Comparison of ENCODE assay signal across 14 cellular contexts in the genomic region with DNA sequence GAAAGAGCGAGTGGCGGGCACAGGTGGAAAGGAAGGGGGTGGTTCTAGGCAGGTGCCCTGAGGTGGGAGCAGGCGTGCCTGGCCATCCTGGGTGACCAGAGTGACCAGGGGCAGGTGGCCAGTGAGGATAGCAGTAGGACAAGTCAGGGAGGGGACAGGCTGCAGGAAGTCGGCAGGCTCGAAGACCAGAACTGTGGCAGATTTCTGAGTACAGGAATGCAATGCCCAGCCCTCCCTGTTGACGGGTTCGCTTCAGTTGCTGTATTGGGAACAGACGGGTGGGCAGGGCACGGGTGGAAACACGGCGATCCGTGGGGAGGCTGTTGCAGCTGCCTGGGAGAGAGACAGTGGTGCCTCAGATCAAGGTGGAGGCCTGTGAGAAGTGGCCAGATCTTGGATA. TPM values are rescaled to one million over a fixed set of nuclear protein-coding genes. Genes with fewer than 3 reads are reported as not detected.
DNase-seq lines count a peak whose midpoint lies in the region; ATAC-seq and TF ChIP-seq lines count a peak whose summit lies in the region.
"Had no signal": no experiment of that assay in that cellular context is flagged by ENCODE, and none has a peak within 500 bp of the region (broad histone marks: within the 10 kb centered on the region; RNA-seq: fewer than 3 reads in every experiment).

No MANE protein-coding gene starts in this region.

- peak; percentile 58 for DNase-seq in Right ventricle myocardium inferior (ENCODE audit: missing footprints)
- no peak for DNase-seq in left ventricle myocardium superior
- DNase-seq in T-helper 17 cell = no peak
- DNase-seq in endothelial cell (ENCODE audit: low spot score) = no peak
- no peak for DNase-seq in stimulated activated naive CD8-positive, alpha-beta T cell treated with anti-CD3 and anti-CD28 coated beads, Interleukin-15, amount 100 ng/mL, for 72 hours
- DNase-seq in hypothalamus (lab: John Stamatoyannopoulos, UW) = no peak
- DNase-seq in LoVo (ENCODE audit: low spot score) = no peak
- DNase-seq: RPMI8226 had no signal

- H3K9me3 Mint-ChIP-seq in endothelial cell (ENCODE audit: unreplicated experiment) = no peaks in the 10 kb centered on the region
- H3K9me3 Mint-ChIP-seq in stimulated activated naive CD8-positive, alpha-beta T cell treated with anti-CD3 and anti-CD28 coated beads, Interleukin-15, amount 100 ng/mL, for 72 hours = no peaks in the 10 kb centered on the region

- H3K9me3 ChIP-seq in T-helper 17 cell (ENCODE audit: control insufficient read depth, low read length, poor library complexity, severe bottlenecking) = no peaks in the 10 kb centered on the region
- H3K9me3 ChIP-seq: BE2C, neutrophil had no signal

- TF ChIP-seq CTCF in endothelial cell (IDR thresholded peaks at IDR 0.05; ENCODE audit: unreplicated experiment) = no peak

- H3K27me3 Mint-ChIP-seq in T-helper 17 cell (no peaks in the 10 kb centered on the region), endothelial cell (ENCODE audit: unreplicated experiment) (peaks cover 27% of the 10 kb centered on the region)
- no peaks in the 10 kb centered on the region for H3K27me3 Mint-ChIP-seq in stimulated activated naive CD8-positive, alpha-beta T cell treated with anti-CD3 and anti-CD28 coated beads, Interleukin-15, amount 100 ng/mL, for 72 hours

- H3K36me3 Mint-ChIP-seq in T-helper 17 cell (ENCODE audit: low read depth) = peaks cover 2% of the 10 kb centered on the region
- H3K36me3 Mint-ChIP-seq in endothelial cell (ENCODE audit: low read depth, unreplicated experiment) = peaks cover 12% of the 10 kb centered on the region

- peak overlapping the region; percentile 51 for H3K27ac Mint-ChIP-seq in T-helper 17 cell
- H3K27ac Mint-ChIP-seq in endothelial cell (ENCODE audit: unreplicated experiment) = no peak overlapping the region
- H3K27ac Mint-ChIP-seq in stimulated activated naive CD8-positive, alpha-beta T cell treated with anti-CD3 and anti-CD28 coated beads, Interleukin-15, amount 100 ng/mL, for 72 hours = peak overlapping the region; percentile 33 to 64

- peaks cover 22% of the 10 kb centered on the region for H3K4me1 Mint-ChIP-seq in T-helper 17 cell
- H3K4me1 Mint-ChIP-seq in endothelial cell (ENCODE audit: unreplicated experiment) = peaks cover 11% of the 10 kb centered on the region
- peaks cover 44% of the 10 kb centered on the region for H3K4me1 Mint-ChIP-seq in stimulated activated naive CD8-positive, alpha-beta T cell treated with anti-CD3 and anti-CD28 coated beads, Interleukin-15, amount 100 ng/mL, for 72 hours

- H3K4me3 Mint-ChIP-seq in T-helper 17 cell (peak overlapping the region; percentile 77), endothelial cell (ENCODE audit: unreplicated experiment) (peak overlapping the region; percentile 72)
- H3K4me3 Mint-ChIP-seq in stimulated activated naive CD8-positive, alpha-beta T cell treated with anti-CD3 and anti-CD28 coated beads, Interleukin-15, amount 100 ng/mL, for 72 hours = peak overlapping the region; percentile 95 to 96

- intact Hi-C loops in Right ventricle myocardium inferior (cut with DNase I) = no loop called here
- intact Hi-C loops in left ventricle myocardium superior (cut with micrococcal nuclease) = no loop called here

- ATAC-seq in Right ventricle myocardium inferior (no peak), left ventricle myocardium superior (no peak), T-helper 17 cell (no peak), HG02885 (IDR thresholded peaks at IDR 0.05; ENCODE audit: poor library complexity, unreplicated experiment) (no peak)
- no peak for ATAC-seq in stimulated activated naive CD8-positive, alpha-beta T cell treated with anti-CD3 and anti-CD28 coated beads, Interleukin-15, amount 100 ng/mL, for 72 hours

RNA-seq across cellular contexts. Expression of a gene that starts 1.9 kb away (rescaled TPM):
- total RNA-seq in Right ventricle myocardium inferior = 5.7 TPM
- 6.4 TPM for total RNA-seq in left ventricle myocardium superior
- 10 to 100 TPM; 19.4 to 25.5 TPM for total RNA-seq in T-helper 17 cell
- 8.7 TPM for total RNA-seq in endothelial cell (ENCODE audit: unreplicated experiment)

RNA-seq across cellular contexts. Expression of a gene that starts 6.6 kb away (rescaled TPM):
- total RNA-seq in Right ventricle myocardium inferior (5.6 TPM), left ventricle myocardium superior (6.0 TPM), T-helper 17 cell (10 to 100 TPM in 1 of 2 donors, 1 to 10 TPM in 1; 9.1 to 11.9 TPM), endothelial cell (ENCODE audit: unreplicated experiment) (37.7 TPM)

RNA-seq across cellular contexts. Expression of a gene that starts 9.9 kb away (rescaled TPM):
- total RNA-seq in Right ventricle myocardium inferior (3.4 TPM), left ventricle myocardium superior (2.7 TPM), T-helper 17 cell (under 1 TPM; 0.08 to 0.47 TPM), endothelial cell (ENCODE audit: unreplicated experiment) (0.95 TPM)

RNA-seq across cellular contexts. Expression of a gene that starts 13.8 kb away (rescaled TPM):
- total RNA-seq in Right ventricle myocardium inferior (not detected), left ventricle myocardium superior (not detected), T-helper 17 cell (not detected), endothelial cell (ENCODE audit: unreplicated experiment) (not detected)
- total RNA-seq: dermis microvascular lymphatic vessel endothelial cell, fibroblast of villous mesenchyme, G401 had no signal

RNA-seq across cellular contexts. Expression of a gene that starts 16.9 kb away (rescaled TPM):
- total RNA-seq in Right ventricle myocardium inferior (55.2 TPM), left ventricle myocardium superior (58.5 TPM), T-helper 17 cell (1 to 10 TPM; 6.5 to 7.2 TPM), endothelial cell (ENCODE audit: unreplicated experiment) (20.2 TPM)
